8 cellular contexts compared by ENCODE assay signal in the genomic region with DNA sequence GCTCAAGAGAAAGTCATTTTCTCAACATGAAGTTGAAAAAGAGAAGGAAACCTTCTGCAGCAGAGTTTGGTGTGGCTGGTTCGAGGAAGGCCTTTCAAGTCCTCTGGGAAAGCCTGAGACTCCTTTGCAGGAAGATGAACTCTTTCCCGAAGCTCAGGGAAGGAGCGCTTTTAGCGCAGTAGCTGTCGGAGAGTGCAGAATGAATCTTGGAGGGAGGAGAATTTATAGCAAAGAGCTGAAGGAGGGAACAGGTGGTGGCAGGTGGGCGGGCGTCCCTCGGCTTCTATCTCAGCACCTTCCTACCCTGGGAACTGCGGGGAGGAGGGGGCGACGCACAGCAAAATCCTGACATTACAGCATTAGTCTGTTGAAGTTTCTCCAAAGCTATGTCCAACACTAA. TPM values are rescaled to one million over a fixed set of nuclear protein-coding genes. Genes with fewer than 3 reads are reported as not detected.
DNase-seq lines count a peak whose midpoint lies in the region; ATAC-seq, FAIRE-seq and TF ChIP-seq lines count a peak whose summit lies in the region.

A gene (minus strand): TSS at position 198 of the 400 bp plus-strand sequence. CDS start 436 bp downstream, outside the sequence.

- no peaks in the 10 kb centered on the region for H3K36me3 ChIP-seq in GM12878 (ENCODE audit: control insufficient read depth in 2 of 2, insufficient read depth in 2 of 2, low read length in 1 of 2)
- H3K36me3 ChIP-seq in thyroid gland, result no peaks in the 10 kb centered on the region

- peak within 1 kb of the TSS; percentile 97 for H3K4me2 ChIP-seq in GM12878 (ENCODE audit: control insufficient read depth, insufficient read depth)

- H3K36me3 Mint-ChIP-seq in activated T-cell treated with anti-CD3 and anti-CD28 coated beads, Interleukin-2, amount 50 U/mL, for 4 hours (ENCODE audit: insufficient read depth), result no peaks in the 10 kb centered on the region

- TF ChIP-seq EP300 in GM12878 (IDR thresholded peaks at IDR 0.05; ENCODE audit: borderline replicate concordance in 1 of 2, control insufficient read depth in 1 of 2, low read depth in 2 of 2, low read length in 2 of 2), result no peak

- DNase-seq in activated T-cell treated with anti-CD3 and anti-CD28 coated beads, Interleukin-2, amount 50 U/mL, for 4 hours, result no peak
- no peak for DNase-seq in activated T-cell treated with anti-CD3 and anti-CD28 coated beads, Interleukin-2, amount 50 U/mL, for 48 hours
- no peak for DNase-seq in GM12878 (ENCODE audit: low read depth, low spot score)
- DNase-seq in lower leg skin (ENCODE audit: low spot score in 2 of 2), result no peak
- DNase-seq in thyroid gland, result no peak
- no peak for DNase-seq in epidermal melanocyte (ENCODE audit: insufficient read length, low spot score)

- H3K4me1 Mint-ChIP-seq in activated T-cell treated with anti-CD3 and anti-CD28 coated beads, Interleukin-2, amount 50 U/mL, for 4 hours (ENCODE audit: low read depth), result peaks cover 6% of the 10 kb centered on the region

- TF ChIP-seq RAD21 in GM12878 (IDR thresholded peaks at IDR 0.05; ENCODE audit: insufficient read depth, low read depth, low read length), result no peak

- H3K9me3 ChIP-seq in GM12878 (replicated peaks; ENCODE audit: control insufficient read depth, insufficient read depth, low read length) (no peaks in the 10 kb centered on the region), thyroid gland (no peaks in the 10 kb centered on the region)

- RAD21 ChIA-PET in GM12878 (lab: Charles Lee; ENCODE audit: unreplicated experiment), result no interaction called here

- FAIRE-seq in GM12878 (lab: Jason Lieb, UNC), result no peak

- CTCF ChIA-PET in GM12878 (lab: Yijun Ruan, JAX), result interaction anchor here (0.8 kb wide), 1 partner anchor 19 kb away, joined by 3 read pairs; no protein-coding TSS in a partner anchor

- H3K4me1 ChIP-seq in GM12878 (ENCODE audit: control insufficient read depth, insufficient read depth, low read length) (peaks cover 5% of the 10 kb centered on the region; the same call in 1 of the 2 replicates), thyroid gland (peaks cover 4 to 10% of the 10 kb centered on the region in 2 donors)

- H3K27ac ChIP-seq in GM12878 (ENCODE audit: control insufficient read depth, insufficient read depth) (no peak within 1 kb of the TSS), thyroid gland (no peak within 1 kb of the TSS)

- H4K20me1 ChIP-seq in GM12878 (ENCODE audit: control insufficient read depth, insufficient read depth), result no peaks in the 10 kb centered on the region

- no peaks in the 10 kb centered on the region for H3K79me2 ChIP-seq in GM12878 (ENCODE audit: control insufficient read depth, insufficient read depth, low read length)

- TF ChIP-seq CTCF in GM12878 (IDR thresholded peaks at IDR 0.05 in 2 of 3, conservative IDR thresholded peaks at IDR 0.05 in 1 of 3; ENCODE audit: control insufficient read depth in 2 of 3, extremely low read depth in 1 of 3, insufficient read depth in 1 of 3, low read depth in 3 of 3, low read length in 3 of 3) (no peak), lower leg skin (IDR thresholded peaks at IDR 0.05) (no peak), thyroid gland (IDR thresholded peaks at IDR 0.05) (no peak)

- SMC1A ChIA-PET in GM12878 (lab: Charles Lee; ENCODE audit: uncharacterized antibody, unreplicated experiment), result interaction anchor here (0.6 to 1.0 kb wide), 4 partner anchors 17 to 185 kb away, joined by 3 to 5 read pairs (median 3); no protein-coding TSS in a partner anchor

- no peaks in the 10 kb centered on the region for H3K9me3 Mint-ChIP-seq in activated T-cell treated with anti-CD3 and anti-CD28 coated beads, Interleukin-2, amount 50 U/mL, for 4 hours

- TF ChIP-seq POLR2A in GM12878 (IDR thresholded peaks at IDR 0.05; ENCODE audit: low read depth, low read length) (no peak), lower leg skin (IDR thresholded peaks at IDR 0.05) (no peak), thyroid gland (IDR thresholded peaks at IDR 0.05) (no peak)

- peak within 1 kb of the TSS; percentile 61; the same call in 1 of the 2 replicates for H3K4me3 ChIP-seq in GM12878
- H3K4me3 ChIP-seq in lower leg skin (ENCODE audit: low read depth, poor library complexity, severe bottlenecking), result peak within 1 kb of the TSS; percentile 26
- H3K4me3 ChIP-seq in thyroid gland (replicated peaks in 1 of 3), result peak within 1 kb of the TSS in 2 of 3 donors; percentile 25 to 64

- POLR2A ChIA-PET in GM12878 (lab: Charles Lee), result no interaction called here

- H3K27me3 ChIP-seq in GM12878 (replicated peaks in 1 of 2; ENCODE audit: control insufficient read depth in 2 of 2, insufficient read depth in 2 of 2, low read length in 1 of 2) (peaks cover 0 to 4% of the 10 kb centered on the region in 2 experiments; a peak in 3 of 4 replicates), thyroid gland (no peaks in the 10 kb centered on the region)

- in situ Hi-C loops in GM12878 (cut with MboI), result no loop called here

- no peak for ATAC-seq in activated T-cell treated with anti-CD3 and anti-CD28 coated beads, Interleukin-2, amount 50 U/mL, for 4 hours
- ATAC-seq in GM12878, result no peak
- ATAC-seq in HG02981 (IDR thresholded peaks at IDR 0.05; ENCODE audit: unreplicated experiment), result no peak
- ATAC-seq in GM21723 (IDR thresholded peaks at IDR 0.05; ENCODE audit: unreplicated experiment), result no peak

- peak within 1 kb of the TSS; percentile 98 for H2AFZ ChIP-seq in GM12878 (ENCODE audit: control insufficient read depth, low read depth, low read length)

- WGBS in GM12878 (ENCODE audit: insufficient coverage, insufficient replicate concordance, low lambda C conversion rate, missing lambda C conversion rate), result 82% methylated on average over 11 of the region's 11 CpGs
- 47% methylated on average over 11 of the region's 11 CpGs for WGBS in lower leg skin, 2 donors
- WGBS in thyroid gland, 2 donors, result 36 to 40% methylated on average over 11 of the region's 11 CpGs

- BruUV-seq in GM12878 (replicated peaks; lab: Mats Ljungman, UMichigan), result no TSS peak

- peak within 1 kb of the TSS; percentile 15; the same call in 1 of the 2 replicates for H3K9ac ChIP-seq in GM12878 (ENCODE audit: control insufficient read depth, insufficient read depth, low read length)

- intact Hi-C loops in GM12878 (cut with micrococcal nuclease; ENCODE audit: unreplicated experiment) (no loop called here), lower leg skin (cut with DNase I; ENCODE audit: low total_unique reads) (no loop called here), thyroid gland (cut with DNase I) (no loop called here)

- peak within 1 kb of the TSS; percentile 66 for H3K4me3 Mint-ChIP-seq in activated T-cell treated with anti-CD3 and anti-CD28 coated beads, Interleukin-2, amount 50 U/mL, for 4 hours

- H3K27me3 Mint-ChIP-seq in activated T-cell treated with anti-CD3 and anti-CD28 coated beads, Interleukin-2, amount 50 U/mL, for 4 hours (ENCODE audit: low read depth), result peaks cover 51% of the 10 kb centered on the region

TF ChIP-seq in GM12878, 131 proteins besides CTCF, POLR2A, EP300 and RAD21 (continues in another document):
- TF ChIP-seq TCF12 (IDR thresholded peaks at IDR 0.05; ENCODE audit: low read depth, low read length) (no peak), HDGF (IDR thresholded peaks at IDR 0.05) (no peak), SMARCA5 (IDR thresholded peaks at IDR 0.05) (no peak), FOS (IDR thresholded peaks at IDR 0.05; ENCODE audit: borderline replicate concordance, extremely low read depth, insufficient read length) (no peak), RUNX3 (IDR thresholded peaks at IDR 0.05; ENCODE audit: low read length) (no peak), NFYA (IDR thresholded peaks at IDR 0.05; ENCODE audit: borderline replicate concordance, low read depth, low read length) (no peak), ZNF384 (IDR thresholded peaks at IDR 0.05; ENCODE audit: borderline replicate concordance, low read depth, low read length) (no peak), ZNF622 (IDR thresholded peaks at IDR 0.05) (no peak), FOXK2 (IDR thresholded peaks at IDR 0.05) (no peak)

RNA-seq across cellular contexts. Expression of the gene that starts here (rescaled TPM):
- total RNA-seq in activated T-cell treated with anti-CD3 and anti-CD28 coated beads, Interleukin-2, amount 50 U/mL, for 4 hours, result not detected
- not detected in 2 replicates for total RNA-seq in GM12878 (2013; cell fraction: nucleolus; rRNA removed)
- total RNA-seq in GM12878 (2014; rRNA removed) (not detected in 2 replicates), GM12878 (2014; rRNA removed; fragmentation: Illumina TruSeq; extraction: Trizol) (not detected in 2 replicates), GM12878 (2021) (not detected in 2 replicates), lower leg skin (under 1 TPM in 3 of 4 donors, not detected in 1; 0.38 to 0.99 (median 0.49) TPM), thyroid gland (not detected)
- not detected for polyA plus RNA-seq in GM12878 (2011; ENCODE audit: low read depth)
- polyA plus RNA-seq in GM12878 (2011; rRNA removed) (not detected in 2 replicates), GM12878 (2014; fragmentation: Illumina TruSeq; extraction: Trizol) (not detected in 2 replicates), GM12878 (2014; fragmentation: Nextera tagmentation; extraction: Ambion mirVana) (not detected), GM12878 (2014; rRNA removed) (not detected in 2 replicates), GM12878 (2016; fragmentation: Nextera tagmentation; extraction: Ambion mirVana) (not detected)
- polyA plus RNA-seq in GM12878 (2011; cell fraction: cytosol; rRNA removed), result 0.04 TPM in 1 of 2 replicates, not detected in the other
- polyA plus RNA-seq in GM12878 (2011; cell fraction: nucleus; rRNA removed), result not detected in 2 replicates
- not detected in 2 replicates for polyA plus RNA-seq in GM12878 (2012)
- polyA minus RNA-seq in GM12878 (2011; rRNA and poly(A)+ RNA removed), result not detected in 2 replicates
- polyA minus RNA-seq in GM12878 (2011; cell fraction: cytosol; rRNA and poly(A)+ RNA removed), result not detected in 2 replicates
- polyA minus RNA-seq in GM12878 (2011; cell fraction: nucleus; rRNA and poly(A)+ RNA removed), result not detected in 2 replicates
